In genomic region chr17:56929362-56929969, GRCh38 we compare ENCODE assay signal across 25 cellular contexts. TPM values are rescaled to one million over a fixed set of nuclear protein-coding genes. Genes with fewer than 3 reads are reported as not detected.
DNase-seq lines count a peak whose midpoint lies in the region; ATAC-seq and TF ChIP-seq lines count a peak whose summit lies in the region.
"Had no signal": no experiment of that assay in that cellular context is flagged by ENCODE, and none has a peak within 500 bp of the region (broad histone marks: within the 10 kb centered on the region; RNA-seq: fewer than 3 reads in every experiment).

No MANE protein-coding gene starts in this region.

- H3F3A ChIP-seq in GM23338 (replicated peaks; ENCODE audit: low read depth) (0 out of 2 replicates have a peak, but pooled peaks cover 3% of the 10 kb centered on the region), SK-N-SH (replicated peaks; ENCODE audit: insufficient read depth) (peaks cover 7% of the 10 kb centered on the region)

- H3K36me3 ChIP-seq in GM23338 (ENCODE audit: insufficient read depth) = peaks cover 11% of the 10 kb centered on the region
- peaks cover 4% of the 10 kb centered on the region for H3K36me3 ChIP-seq in suprapubic skin
- H3K36me3 ChIP-seq in SK-N-SH (replicated peaks in 1 of 2; ENCODE audit: control insufficient read depth in 1 of 2, insufficient read depth in 2 of 2, low read length in 1 of 2) = peaks cover 6 to 25% of the 10 kb centered on the region in 2 experiments

- H4K20me1 ChIP-seq in GM23338 (replicated peaks; ENCODE audit: insufficient read depth) (no peaks in the 10 kb centered on the region), SK-N-SH (ENCODE audit: insufficient read depth) (no peaks in the 10 kb centered on the region)

- peaks cover 21% of the 10 kb centered on the region for H3K4me1 Mint-ChIP-seq in GM23338
- H3K4me1 Mint-ChIP-seq: CD4-positive, CD25-positive, alpha-beta regulatory T cell; neural crest cell had no signal

- H3K9me2 ChIP-seq in GM23338 (ENCODE audit: insufficient read depth) = no peaks in the 10 kb centered on the region
- H3K9me2 ChIP-seq in SK-N-SH = no peaks in the 10 kb centered on the region

- H3K27me3 Mint-ChIP-seq in GM23338 (ENCODE audit: insufficient read depth, low read depth, poor library complexity) = peaks cover 4% of the 10 kb centered on the region
- H3K27me3 Mint-ChIP-seq: progenitor cell of endocrine pancreas; stimulated activated naive CD8-positive, alpha-beta T cell treated with anti-CD3 and anti-CD28 coated beads, Interleukin-15, amount 100 ng/mL, for 72 hours; T-cell had no signal

- TF ChIP-seq RAD21 in SK-N-SH (IDR thresholded peaks at IDR 0.05; ENCODE audit: low read length) = no peak

- TF ChIP-seq CTCF in GM23338 (conservative IDR thresholded peaks at IDR 0.05; ENCODE audit: low read depth in 2 of 2) = no peak
- TF ChIP-seq CTCF in suprapubic skin (IDR thresholded peaks at IDR 0.05) = no peak
- no peak for TF ChIP-seq CTCF in SK-N-SH (IDR thresholded peaks at IDR 0.05)

- no peak overlapping the region for H3K9ac ChIP-seq in SK-N-SH

- peaks cover 74% of the 10 kb centered on the region for H3K9me3 Mint-ChIP-seq in GM23338
- H3K9me3 Mint-ChIP-seq: stimulated activated naive CD8-positive, alpha-beta T cell treated with anti-CD3 and anti-CD28 coated beads, Interleukin-15, amount 100 ng/mL, for 72 hours had no signal

- H3K36me3 Mint-ChIP-seq in GM23338 (ENCODE audit: low read depth) = peaks cover 63% of the 10 kb centered on the region

- peaks cover 26% of the 10 kb centered on the region for H3K4me1 ChIP-seq in GM23338 (ENCODE audit: insufficient read depth)
- no peaks in the 10 kb centered on the region for H3K4me1 ChIP-seq in suprapubic skin
- H3K4me1 ChIP-seq in SK-N-SH (ENCODE audit: control insufficient read depth in 1 of 2, insufficient read depth in 2 of 2, low read depth in 1 of 2, low read length in 1 of 2) = no peaks in the 10 kb centered on the region
- H3K4me1 ChIP-seq: tibial nerve had no signal

- TF ChIP-seq POLR2A in erythroblast (IDR thresholded peaks at IDR 0.05; ENCODE audit: low read length) = no peak
- TF ChIP-seq POLR2A in suprapubic skin (IDR thresholded peaks at IDR 0.05) = no peak

- intact Hi-C loops in cardiac septum (cut with DNase I) = no loop called here

- H3K27ac ChIP-seq in GM23338 (ENCODE audit: low read depth) (no peak overlapping the region), suprapubic skin (no peak overlapping the region), SK-N-SH (ENCODE audit: low read depth in 2 of 2, low read length in 1 of 2) (no peak overlapping the region)
- H3K27ac ChIP-seq: tibial nerve had no signal

- ATAC-seq in GM23338 = no peak
- ATAC-seq: activated CD4-positive, CD25-positive, alpha-beta regulatory T cell treated with anti-CD3 and anti-CD28 coated beads, Interleukin-2, amount 50 U/mL, for 24 hours; stimulated activated naive CD8-positive, alpha-beta T cell treated with anti-CD3 and anti-CD28 coated beads, Interleukin-15, amount 100 ng/mL, for 72 hours; T-cell had no signal

- DNase-seq in ACHN = peak; percentile 43
- peak; percentile 74 for DNase-seq in GM23338 (ENCODE audit: low spot score)
- DNase-seq in NCI-H2171 treated with DMSO at 0.1 percent for 48 hours (lab: John Stamatoyannopoulos, UW) = peak; percentile 20
- peak; percentile 19 to 55 for DNase-seq in erythroblast (lab: John Stamatoyannopoulos, UW)
- DNase-seq in cardiac septum (ENCODE audit: low spot score) = no peak
- DNase-seq in GF-D8 (lab: John Stamatoyannopoulos, UW) = no peak
- DNase-seq in suprapubic skin (ENCODE audit: low spot score in 2 of 2) = no peak
- DNase-seq in SK-N-SH = no peak
- DNase-seq: activated CD4-positive, alpha-beta memory T cell treated with anti-CD3 and anti-CD28 coated beads, Interleukin-2, amount 10 ng/mL, durations not matched to agents 7 days and 5 days; activated naive CD8-positive, alpha-beta T cell treated with anti-CD3 and anti-CD28 coated beads, Interleukin-2, amount 10 ng/mL, durations not matched to agents 7 days and 5 days; CD4-positive, CD25-positive, alpha-beta regulatory T cell; cerebellar nuclear complex; H7; head of caudate nucleus; kidney glomerular epithelial cell; mammary epithelial cell; NCI-H2107; NCI-H526 treated with DMSO at 0.1 percent for 48 hours; Right ventricle myocardium superior; stimulated activated naive CD8-positive, alpha-beta T cell treated with anti-CD3 and anti-CD28 coated beads, Interleukin-15, amount 100 ng/mL, for 72 hours; T-cell had no signal

- H3K4me3 Mint-ChIP-seq in GM23338 = no peak overlapping the region
- H3K4me3 Mint-ChIP-seq: activated CD4-positive, alpha-beta memory T cell treated with anti-CD3 and anti-CD28 coated beads, Interleukin-2, amount 10 ng/mL, durations not matched to agents 7 days and 5 days; activated naive CD8-positive, alpha-beta T cell treated with anti-CD3 and anti-CD28 coated beads, Interleukin-2, amount 10 ng/mL, durations not matched to agents 7 days and 5 days; CD4-positive, CD25-positive, alpha-beta regulatory T cell; neural crest cell; stimulated activated naive CD8-positive, alpha-beta T cell treated with anti-CD3 and anti-CD28 coated beads, Interleukin-15, amount 100 ng/mL, for 72 hours; T-cell had no signal

- H2AFZ ChIP-seq in GM23338 = no peak overlapping the region
- no peak overlapping the region for H2AFZ ChIP-seq in SK-N-SH (ENCODE audit: low read depth)

- H3K9me3 ChIP-seq in suprapubic skin (no peaks in the 10 kb centered on the region), SK-N-SH (peaks cover 36% of the 10 kb centered on the region)
- H3K9me3 ChIP-seq: tibial nerve had no signal

- CTCF ChIA-PET in SK-N-SH (lab: Yijun Ruan, JAX) = interaction anchor here (1.8 to 2.0 kb wide), 2 partner anchors 10 to 110 kb away, joined by 5 read pairs; no protein-coding TSS in a partner anchor

- H3K79me2 ChIP-seq in GM23338 (replicated peaks; ENCODE audit: insufficient read depth) (no peaks in the 10 kb centered on the region), SK-N-SH (ENCODE audit: insufficient read depth) (no peaks in the 10 kb centered on the region)

- in situ Hi-C loops in ACHN (cut with HindIII; ENCODE audit: low pct_ligation_motif_present, low pct_unique_long_range_greater_than_20kb, low sequenced_read_pairs) = no loop called here

- TF ChIP-seq EP300 in suprapubic skin (IDR thresholded peaks at IDR 0.05) (no peak), SK-N-SH (IDR thresholded peaks at IDR 0.05; ENCODE audit: borderline replicate concordance in 1 of 2, low read depth in 1 of 2, low read length in 1 of 2) (no peak)

- H3K4me3 ChIP-seq in GM23338 (no peak overlapping the region), suprapubic skin (no peak overlapping the region), SK-N-SH (ENCODE audit: low read depth in 2 of 2, low read length in 1 of 2) (no peak overlapping the region)
- H3K4me3 ChIP-seq: tibial nerve had no signal

- H3K4me2 ChIP-seq in GM23338 (no peak overlapping the region), SK-N-SH (no peak overlapping the region)

- POLR2A ChIA-PET in SK-N-SH (lab: Yijun Ruan, JAX) = no interaction called here

- no peaks in the 10 kb centered on the region for H3K27me3 ChIP-seq in GM23338 (ENCODE audit: insufficient read depth)
- H3K27me3 ChIP-seq in suprapubic skin = no peaks in the 10 kb centered on the region
- no peaks in the 10 kb centered on the region for H3K27me3 ChIP-seq in SK-N-SH (ENCODE audit: insufficient read depth)
- H3K27me3 ChIP-seq: tibial nerve had no signal

- H3K27ac Mint-ChIP-seq in GM23338 = no peak overlapping the region
- H3K27ac Mint-ChIP-seq: activated CD4-positive, alpha-beta memory T cell treated with anti-CD3 and anti-CD28 coated beads, Interleukin-2, amount 10 ng/mL, durations not matched to agents 7 days and 5 days; activated naive CD8-positive, alpha-beta T cell treated with anti-CD3 and anti-CD28 coated beads, Interleukin-2, amount 10 ng/mL, durations not matched to agents 7 days and 5 days; CD4-positive, CD25-positive, alpha-beta regulatory T cell; progenitor cell of endocrine pancreas; stimulated activated naive CD8-positive, alpha-beta T cell treated with anti-CD3 and anti-CD28 coated beads, Interleukin-15, amount 100 ng/mL, for 72 hours; T-cell had no signal

TF ChIP-seq in GM23338, 12 proteins besides CTCF, POLR2A, EP300 and RAD21 (continues in another document):
- no peak for TF ChIP-seq EZH2phosphoT487 (IDR thresholded peaks at IDR 0.05; ENCODE audit: unreplicated experiment)
- no peak for TF ChIP-seq ZNF114 (CRISPR knock-in tag; IDR thresholded peaks at IDR 0.05)
- no peak for TF ChIP-seq POLR2AphosphoS5 (IDR thresholded peaks at IDR 0.05; ENCODE audit: low read depth)
- no peak for TF ChIP-seq JUNB (IDR thresholded peaks at IDR 0.05; ENCODE audit: unreplicated experiment)

TF ChIP-seq in SK-N-SH, 30 proteins besides CTCF, POLR2A, EP300 and RAD21 (continues in another document):
- TF ChIP-seq USF2 (IDR thresholded peaks at IDR 0.05; ENCODE audit: borderline replicate concordance, low read depth, low read length) = no peak

RNA-seq across cellular contexts. Expression of gene TRIM25, which starts 15.6 kb away (rescaled TPM):
- total RNA-seq in GM23338 (2014; rRNA removed; shearing (Covaris generic)) = 24.7 and 36.2 TPM in 2 replicates
- polyA plus RNA-seq in GM23338 (2016; fragmentation: Nextera tagmentation; extraction: Ambion mirVana) = 19.6 and 20.7 TPM in 2 replicates
- 15.2 TPM for total RNA-seq in cardiac septum
- total RNA-seq in suprapubic skin = 100 to 1,000 TPM in 1 of 4 donors, 10 to 100 TPM in 3; 39.2 to 175 (median 55.9) TPM
- polyA plus RNA-seq in SK-N-SH (2012; rRNA removed) = 17.1 and 24.2 TPM in 2 replicates
- 18.0 and 21.9 TPM in 2 replicates for polyA plus RNA-seq in SK-N-SH (2012; cell fraction: cytosol; rRNA removed)
- 39.0 and 52.3 TPM in 2 replicates for polyA plus RNA-seq in SK-N-SH (2012; cell fraction: nucleus; rRNA removed)

RNA-seq across cellular contexts. Expression of gene COIL, which starts 31.4 kb away (rescaled TPM):
- total RNA-seq in GM23338 (2014; rRNA removed; shearing (Covaris generic)) = 18.5 and 23.7 TPM in 2 replicates
- polyA plus RNA-seq in GM23338 (2016; fragmentation: Nextera tagmentation; extraction: Ambion mirVana) (32.0 and 32.2 TPM in 2 replicates), SK-N-SH (2012; rRNA removed) (3.9 and 5.7 TPM in 2 replicates)
- total RNA-seq in cardiac septum (7.0 TPM), suprapubic skin (10 to 100 TPM; 13.0 to 15.6 (median 14.0) TPM)
- 5.6 and 6.7 TPM in 2 replicates for polyA plus RNA-seq in SK-N-SH (2012; cell fraction: cytosol; rRNA removed)
- 5.7 and 8.1 TPM in 2 replicates for polyA plus RNA-seq in SK-N-SH (2012; cell fraction: nucleus; rRNA removed)

RNA-seq across cellular contexts. Expression of gene SCPEP1, which starts 48.5 kb away (rescaled TPM):
- 52.1 and 55.0 TPM in 2 replicates for total RNA-seq in GM23338 (2014; rRNA removed; shearing (Covaris generic))
- polyA plus RNA-seq in GM23338 (2016; fragmentation: Nextera tagmentation; extraction: Ambion mirVana) = 46.6 and 52.6 TPM in 2 replicates
- total RNA-seq in cardiac septum = 45.6 TPM
- 100 to 1,000 TPM in 2 of 4 donors, 10 to 100 TPM in 2; 81.2 to 160 (median 100.0) TPM for total RNA-seq in suprapubic skin
- polyA plus RNA-seq in SK-N-SH (2012; rRNA removed) = 99.6 and 124 TPM in 2 replicates
- 105 and 109 TPM in 2 replicates for polyA plus RNA-seq in SK-N-SH (2012; cell fraction: cytosol; rRNA removed)
- 95.1 and 141 TPM in 2 replicates for polyA plus RNA-seq in SK-N-SH (2012; cell fraction: nucleus; rRNA removed)

Comparison
In these comparisons a context has a peak if more than half of its experiments do, and no peak if none do; other contexts are left out.
1. DNase-seq: peak in ACHN (single experiment), GM23338 (single experiment), NCI-H2171 treated with DMSO at 0.1 percent for 48 hours (single experiment) and erythroblast (2 of 2); none in cardiac septum (single experiment), GF-D8 (single experiment), suprapubic skin (0 of 2) and SK-N-SH (single experiment).